In genomic region chr14:92974541-92975345, GRCh38 we compare ENCODE assay signal across 1 cellular context.
TF ChIP-seq lines count a peak whose summit lies in the region.

No MANE protein-coding gene starts in this region.

TF ChIP-seq in WTC11, 78 proteins besides CTCF, POLR2A, EP300 and RAD21 (continued from another document):
- TF ChIP-seq, protein P1, sequence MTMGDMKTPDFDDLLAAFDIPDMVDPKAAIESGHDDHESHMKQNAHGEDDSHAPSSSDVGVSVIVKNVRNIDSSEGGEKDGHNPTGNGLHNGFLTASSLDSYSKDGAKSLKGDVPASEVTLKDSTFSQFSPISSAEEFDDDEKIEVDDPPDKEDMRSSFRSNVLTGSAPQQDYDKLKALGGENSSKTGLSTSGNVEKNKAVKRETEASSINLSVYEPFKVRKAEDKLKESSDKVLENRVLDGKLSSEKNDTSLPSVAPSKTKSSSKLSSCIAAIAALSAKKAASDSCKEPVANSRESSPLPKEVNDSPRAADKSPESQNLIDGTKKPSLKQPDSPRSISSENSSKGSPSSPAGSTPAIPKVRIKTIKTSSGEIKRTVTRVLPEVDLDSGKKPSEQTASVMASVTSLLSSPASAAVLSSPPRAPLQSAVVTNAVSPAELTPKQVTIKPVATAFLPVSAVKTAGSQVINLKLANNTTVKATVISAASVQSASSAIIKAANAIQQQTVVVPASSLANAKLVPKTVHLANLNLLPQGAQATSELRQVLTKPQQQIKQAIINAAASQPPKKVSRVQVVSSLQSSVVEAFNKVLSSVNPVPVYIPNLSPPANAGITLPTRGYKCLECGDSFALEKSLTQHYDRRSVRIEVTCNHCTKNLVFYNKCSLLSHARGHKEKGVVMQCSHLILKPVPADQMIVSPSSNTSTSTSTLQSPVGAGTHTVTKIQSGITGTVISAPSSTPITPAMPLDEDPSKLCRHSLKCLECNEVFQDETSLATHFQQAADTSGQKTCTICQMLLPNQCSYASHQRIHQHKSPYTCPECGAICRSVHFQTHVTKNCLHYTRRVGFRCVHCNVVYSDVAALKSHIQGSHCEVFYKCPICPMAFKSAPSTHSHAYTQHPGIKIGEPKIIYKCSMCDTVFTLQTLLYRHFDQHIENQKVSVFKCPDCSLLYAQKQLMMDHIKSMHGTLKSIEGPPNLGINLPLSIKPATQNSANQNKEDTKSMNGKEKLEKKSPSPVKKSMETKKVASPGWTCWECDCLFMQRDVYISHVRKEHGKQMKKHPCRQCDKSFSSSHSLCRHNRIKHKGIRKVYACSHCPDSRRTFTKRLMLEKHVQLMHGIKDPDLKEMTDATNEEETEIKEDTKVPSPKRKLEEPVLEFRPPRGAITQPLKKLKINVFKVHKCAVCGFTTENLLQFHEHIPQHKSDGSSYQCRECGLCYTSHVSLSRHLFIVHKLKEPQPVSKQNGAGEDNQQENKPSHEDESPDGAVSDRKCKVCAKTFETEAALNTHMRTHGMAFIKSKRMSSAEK (CRISPR knock-in tag; IDR thresholded peaks at IDR 0.05; ENCODE audit: borderline replicate concordance) = no peak
- TF ChIP-seq OVOL2 (CRISPR knock-in tag; IDR thresholded peaks at IDR 0.05; ENCODE audit: borderline replicate concordance) (no peak), NFE2L1 (CRISPR knock-in tag; IDR thresholded peaks at IDR 0.05) (no peak), NR1H2 (CRISPR knock-in tag; IDR thresholded peaks at IDR 0.05) (no peak), E2F1 (CRISPR knock-in tag; IDR thresholded peaks at IDR 0.05) (no peak), NR2C2 (CRISPR knock-in tag; IDR thresholded peaks at IDR 0.05) (no peak), CDX4 (CRISPR knock-in tag; IDR thresholded peaks at IDR 0.05; ENCODE audit: borderline replicate concordance) (no peak), TP53 (CRISPR knock-in tag; IDR thresholded peaks at IDR 0.05) (no peak), CREB1 (CRISPR knock-in tag; IDR thresholded peaks at IDR 0.05) (no peak), USF2 (CRISPR knock-in tag; IDR thresholded peaks at IDR 0.05) (no peak), MXD4 (CRISPR knock-in tag; IDR thresholded peaks at IDR 0.05; ENCODE audit: borderline replicate concordance) (no peak), ZNF425 (CRISPR knock-in tag; conservative IDR thresholded peaks at IDR 0.05) (no peak), ARID4B (CRISPR knock-in tag; IDR thresholded peaks at IDR 0.05; ENCODE audit: borderline replicate concordance) (no peak)
- TF ChIP-seq, protein P2, sequence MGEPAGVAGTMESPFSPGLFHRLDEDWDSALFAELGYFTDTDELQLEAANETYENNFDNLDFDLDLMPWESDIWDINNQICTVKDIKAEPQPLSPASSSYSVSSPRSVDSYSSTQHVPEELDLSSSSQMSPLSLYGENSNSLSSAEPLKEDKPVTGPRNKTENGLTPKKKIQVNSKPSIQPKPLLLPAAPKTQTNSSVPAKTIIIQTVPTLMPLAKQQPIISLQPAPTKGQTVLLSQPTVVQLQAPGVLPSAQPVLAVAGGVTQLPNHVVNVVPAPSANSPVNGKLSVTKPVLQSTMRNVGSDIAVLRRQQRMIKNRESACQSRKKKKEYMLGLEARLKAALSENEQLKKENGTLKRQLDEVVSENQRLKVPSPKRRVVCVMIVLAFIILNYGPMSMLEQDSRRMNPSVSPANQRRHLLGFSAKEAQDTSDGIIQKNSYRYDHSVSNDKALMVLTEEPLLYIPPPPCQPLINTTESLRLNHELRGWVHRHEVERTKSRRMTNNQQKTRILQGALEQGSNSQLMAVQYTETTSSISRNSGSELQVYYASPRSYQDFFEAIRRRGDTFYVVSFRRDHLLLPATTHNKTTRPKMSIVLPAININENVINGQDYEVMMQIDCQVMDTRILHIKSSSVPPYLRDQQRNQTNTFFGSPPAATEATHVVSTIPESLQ (CRISPR knock-in tag; IDR thresholded peaks at IDR 0.05) = no peak
- TF ChIP-seq, protein P3, sequence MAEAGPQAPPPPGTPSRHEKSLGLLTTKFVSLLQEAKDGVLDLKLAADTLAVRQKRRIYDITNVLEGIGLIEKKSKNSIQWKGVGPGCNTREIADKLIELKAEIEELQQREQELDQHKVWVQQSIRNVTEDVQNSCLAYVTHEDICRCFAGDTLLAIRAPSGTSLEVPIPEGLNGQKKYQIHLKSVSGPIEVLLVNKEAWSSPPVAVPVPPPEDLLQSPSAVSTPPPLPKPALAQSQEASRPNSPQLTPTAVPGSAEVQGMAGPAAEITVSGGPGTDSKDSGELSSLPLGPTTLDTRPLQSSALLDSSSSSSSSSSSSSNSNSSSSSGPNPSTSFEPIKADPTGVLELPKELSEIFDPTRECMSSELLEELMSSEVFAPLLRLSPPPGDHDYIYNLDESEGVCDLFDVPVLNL (CRISPR knock-in tag; IDR thresholded peaks at IDR 0.05; ENCODE audit: borderline replicate concordance, low read depth) = no peak
TF ChIP-seq in WTC11: peak in this region for 0.
